Comparison of ENCODE assay signal across 16 cellular contexts in the genomic region with DNA sequence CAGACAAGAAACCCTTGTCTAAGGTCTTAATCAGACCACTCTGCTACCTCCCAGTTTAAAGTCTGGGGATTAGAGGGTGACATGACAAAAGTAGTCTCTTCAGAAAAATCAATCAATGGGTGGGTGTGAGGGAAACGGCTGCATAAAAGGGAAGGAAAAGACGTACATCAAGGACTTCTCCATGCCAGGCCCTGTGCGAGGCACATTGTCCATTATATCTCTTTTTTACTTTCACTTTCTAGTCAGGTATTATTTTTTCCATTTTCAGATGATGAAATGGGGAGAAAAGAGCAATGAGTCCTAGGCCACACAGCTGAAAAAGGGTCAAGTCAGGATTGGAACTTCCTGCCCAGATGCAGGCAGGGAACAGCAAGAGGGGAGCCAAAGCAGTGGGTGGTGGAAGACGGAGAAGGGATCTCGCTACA. TPM values are rescaled to one million over a fixed set of nuclear protein-coding genes. Genes with fewer than 3 reads are reported as not detected.
DNase-seq lines count a peak whose midpoint lies in the region; ATAC-seq and TF ChIP-seq lines count a peak whose summit lies in the region.
"Had no signal": no experiment of that assay in that cellular context is flagged by ENCODE, and none has a peak within 500 bp of the region (broad histone marks: within the 10 kb centered on the region; RNA-seq: fewer than 3 reads in every experiment).

No MANE protein-coding gene starts in this region.

- no peak for TF ChIP-seq CTCF in mesothelial cell of epicardium (IDR thresholded peaks at IDR 0.05; ENCODE audit: unreplicated experiment)

- no peaks in the 10 kb centered on the region for H3K9me3 Mint-ChIP-seq in activated naive CD4-positive, alpha-beta T cell treated with anti-CD3 and anti-CD28 coated beads, Interleukin-2, amount 50 U/mL, for 24 hours
- no peaks in the 10 kb centered on the region for H3K9me3 Mint-ChIP-seq in activated naive CD4-positive, alpha-beta T cell treated with anti-CD3 and anti-CD28 coated beads for 36 hours
- no peaks in the 10 kb centered on the region for H3K9me3 Mint-ChIP-seq in T-helper 1 cell treated with Interleukin-12 subunit alpha and Interleukin-12 subunit beta and Interleukin-4 antibody, amounts not matched to agents 30 μg/mL and 1 μg/mL, for 36 hours
- no peaks in the 10 kb centered on the region for H3K9me3 Mint-ChIP-seq in stimulated activated naive CD8-positive, alpha-beta T cell treated with anti-CD3 and anti-CD28 coated beads, Interleukin-15, amount 100 ng/mL, for 72 hours
- H3K9me3 Mint-ChIP-seq in mesothelial cell of epicardium: no peaks in the 10 kb centered on the region
- H3K9me3 Mint-ChIP-seq: IgD-negative memory B cell had no signal

- no peak for DNase-seq in activated naive CD4-positive, alpha-beta T cell treated with anti-CD3 and anti-CD28 coated beads for 36 hours
- DNase-seq in dermis microvascular lymphatic vessel endothelial cell (ENCODE audit: low read depth in 2 of 2): peak; percentile 12 to 15
- no peak for DNase-seq in stimulated activated naive CD8-positive, alpha-beta T cell treated with anti-CD3 and anti-CD28 coated beads, Interleukin-15, amount 100 ng/mL, for 72 hours
- no peak for DNase-seq in NCI-H146 (lab: John Stamatoyannopoulos, UW)
- DNase-seq in KG1 (lab: John Stamatoyannopoulos, UW): no peak
- no peak for DNase-seq in mesothelial cell of epicardium (ENCODE audit: low spot score in 2 of 2, unreplicated experiment in 2 of 2)
- DNase-seq: activated CD4-positive, alpha-beta T cell treated with anti-CD3 and anti-CD28 coated beads, Interleukin-2, amount 50 U/mL, for 1 hour; activated naive CD4-positive, alpha-beta T cell treated with Interleukin-2 at 50 U/mL for 16 hours; DMS53; NCI-H2029 treated with DMSO at 0.1 percent for 48 hours; NCI-H82; posterior cingulate gyrus had no signal

- intact Hi-C loops in activated naive CD4-positive, alpha-beta T cell treated with anti-CD3 and anti-CD28 coated beads for 36 hours (cut with micrococcal nuclease): no loop called here

- H3K4me3 Mint-ChIP-seq in activated naive CD4-positive, alpha-beta T cell treated with anti-CD3 and anti-CD28 coated beads, Interleukin-2, amount 50 U/mL, for 24 hours: peak overlapping the region; percentile 16
- H3K4me3 Mint-ChIP-seq in activated naive CD4-positive, alpha-beta T cell treated with anti-CD3 and anti-CD28 coated beads for 36 hours: no peak overlapping the region
- H3K4me3 Mint-ChIP-seq in T-helper 1 cell treated with Interleukin-12 subunit alpha and Interleukin-12 subunit beta and Interleukin-4 antibody, amounts not matched to agents 30 μg/mL and 1 μg/mL, for 36 hours: no peak overlapping the region
- H3K4me3 Mint-ChIP-seq in stimulated activated naive CD8-positive, alpha-beta T cell treated with anti-CD3 and anti-CD28 coated beads, Interleukin-15, amount 100 ng/mL, for 72 hours: peak overlapping the region in 1 of 2 donors; percentile 6
- no peak overlapping the region for H3K4me3 Mint-ChIP-seq in mesothelial cell of epicardium

- H3K27ac Mint-ChIP-seq in activated naive CD4-positive, alpha-beta T cell treated with anti-CD3 and anti-CD28 coated beads, Interleukin-2, amount 50 U/mL, for 24 hours: peak overlapping the region; percentile 19
- H3K27ac Mint-ChIP-seq in activated naive CD4-positive, alpha-beta T cell treated with anti-CD3 and anti-CD28 coated beads for 36 hours: no peak overlapping the region
- peak overlapping the region; percentile 37 for H3K27ac Mint-ChIP-seq in T-helper 1 cell treated with Interleukin-12 subunit alpha and Interleukin-12 subunit beta and Interleukin-4 antibody, amounts not matched to agents 30 μg/mL and 1 μg/mL, for 36 hours
- peak overlapping the region; percentile 95 for H3K27ac Mint-ChIP-seq in stimulated activated naive CD8-positive, alpha-beta T cell treated with anti-CD3 and anti-CD28 coated beads, Interleukin-15, amount 100 ng/mL, for 72 hours
- no peak overlapping the region for H3K27ac Mint-ChIP-seq in mesothelial cell of epicardium
- H3K27ac Mint-ChIP-seq: IgD-negative memory B cell had no signal

- H3K36me3 Mint-ChIP-seq in activated naive CD4-positive, alpha-beta T cell treated with anti-CD3 and anti-CD28 coated beads, Interleukin-2, amount 50 U/mL, for 24 hours: no peaks in the 10 kb centered on the region
- no peaks in the 10 kb centered on the region for H3K36me3 Mint-ChIP-seq in activated naive CD4-positive, alpha-beta T cell treated with anti-CD3 and anti-CD28 coated beads for 36 hours (ENCODE audit: low read depth)
- peaks cover 3% of the 10 kb centered on the region for H3K36me3 Mint-ChIP-seq in T-helper 1 cell treated with Interleukin-12 subunit alpha and Interleukin-12 subunit beta and Interleukin-4 antibody, amounts not matched to agents 30 μg/mL and 1 μg/mL, for 36 hours (ENCODE audit: low read depth)
- H3K36me3 Mint-ChIP-seq in mesothelial cell of epicardium: no peaks in the 10 kb centered on the region

- no peak for ATAC-seq in stimulated activated naive CD8-positive, alpha-beta T cell treated with anti-CD3 and anti-CD28 coated beads, Interleukin-15, amount 100 ng/mL, for 72 hours
- ATAC-seq: GM12878 had no signal

- H3K27me3 Mint-ChIP-seq in activated naive CD4-positive, alpha-beta T cell treated with anti-CD3 and anti-CD28 coated beads, Interleukin-2, amount 50 U/mL, for 24 hours: no peaks in the 10 kb centered on the region
- no peaks in the 10 kb centered on the region for H3K27me3 Mint-ChIP-seq in activated naive CD4-positive, alpha-beta T cell treated with anti-CD3 and anti-CD28 coated beads for 36 hours (ENCODE audit: low read depth)
- no peaks in the 10 kb centered on the region for H3K27me3 Mint-ChIP-seq in T-helper 1 cell treated with Interleukin-12 subunit alpha and Interleukin-12 subunit beta and Interleukin-4 antibody, amounts not matched to agents 30 μg/mL and 1 μg/mL, for 36 hours (ENCODE audit: low read depth)
- no peaks in the 10 kb centered on the region for H3K27me3 Mint-ChIP-seq in stimulated activated naive CD8-positive, alpha-beta T cell treated with anti-CD3 and anti-CD28 coated beads, Interleukin-15, amount 100 ng/mL, for 72 hours
- H3K27me3 Mint-ChIP-seq in mesothelial cell of epicardium (ENCODE audit: low read depth): no peaks in the 10 kb centered on the region

- CTCF ChIA-PET in activated naive CD4-positive, alpha-beta T cell treated with anti-CD3 and anti-CD28 coated beads for 36 hours (lab: Charles Lee): interaction anchor here (1.0 to 1.5 kb wide), 2 partner anchors 94 to 158 kb away, joined by 4 to 5 read pairs; no protein-coding TSS in a partner anchor

- peaks cover 11% of the 10 kb centered on the region for H3K4me1 Mint-ChIP-seq in activated naive CD4-positive, alpha-beta T cell treated with anti-CD3 and anti-CD28 coated beads, Interleukin-2, amount 50 U/mL, for 24 hours
- peaks cover 10% of the 10 kb centered on the region for H3K4me1 Mint-ChIP-seq in activated naive CD4-positive, alpha-beta T cell treated with anti-CD3 and anti-CD28 coated beads for 36 hours (ENCODE audit: low read depth)
- H3K4me1 Mint-ChIP-seq in T-helper 1 cell treated with Interleukin-12 subunit alpha and Interleukin-12 subunit beta and Interleukin-4 antibody, amounts not matched to agents 30 μg/mL and 1 μg/mL, for 36 hours (ENCODE audit: low read depth): peaks cover 49% of the 10 kb centered on the region
- peaks cover 23% of the 10 kb centered on the region for H3K4me1 Mint-ChIP-seq in stimulated activated naive CD8-positive, alpha-beta T cell treated with anti-CD3 and anti-CD28 coated beads, Interleukin-15, amount 100 ng/mL, for 72 hours
- H3K4me1 Mint-ChIP-seq in mesothelial cell of epicardium: peaks cover 4% of the 10 kb centered on the region

RNA-seq across cellular contexts. Expression of gene CX3CR1, which starts 4.6 kb away (rescaled TPM):
- not detected for total RNA-seq in activated naive CD4-positive, alpha-beta T cell treated with anti-CD3 and anti-CD28 coated beads for 36 hours
- total RNA-seq in dermis microvascular lymphatic vessel endothelial cell (not detected in 2 replicates), mesothelial cell of epicardium (0.20 to 0.51 TPM (median 0.22 TPM) in 3 replicates)

RNA-seq across cellular contexts. Expression of gene CCR8, which starts 45.0 kb away (rescaled TPM):
- not detected for total RNA-seq in activated naive CD4-positive, alpha-beta T cell treated with anti-CD3 and anti-CD28 coated beads for 36 hours
- total RNA-seq in dermis microvascular lymphatic vessel endothelial cell (not detected in 2 replicates), mesothelial cell of epicardium (not detected in 3 replicates)

Comparison
In these comparisons a context has a peak if more than half of its experiments do, and no peak if none do; other contexts are left out.
1. H3K27ac Mint-ChIP-seq: peak in activated naive CD4-positive, alpha-beta T cell treated with anti-CD3 and anti-CD28 coated beads, Interleukin-2, amount 50 U/mL, for 24 hours (single experiment), T-helper 1 cell treated with Interleukin-12 subunit alpha and Interleukin-12 subunit beta and Interleukin-4 antibody, amounts not matched to agents 30 μg/mL and 1 μg/mL, for 36 hours (single experiment) and stimulated activated naive CD8-positive, alpha-beta T cell treated with anti-CD3 and anti-CD28 coated beads, Interleukin-15, amount 100 ng/mL, for 72 hours (2 of 2); none in activated naive CD4-positive, alpha-beta T cell treated with anti-CD3 and anti-CD28 coated beads for 36 hours (single experiment) and mesothelial cell of epicardium (single experiment).
2. DNase-seq: peak in dermis microvascular lymphatic vessel endothelial cell (2 of 2); none in activated naive CD4-positive, alpha-beta T cell treated with anti-CD3 and anti-CD28 coated beads for 36 hours (single experiment), stimulated activated naive CD8-positive, alpha-beta T cell treated with anti-CD3 and anti-CD28 coated beads, Interleukin-15, amount 100 ng/mL, for 72 hours (0 of 2), NCI-H146 (single experiment), KG1 (single experiment) and mesothelial cell of epicardium (0 of 2).